In the genomic region with DNA sequence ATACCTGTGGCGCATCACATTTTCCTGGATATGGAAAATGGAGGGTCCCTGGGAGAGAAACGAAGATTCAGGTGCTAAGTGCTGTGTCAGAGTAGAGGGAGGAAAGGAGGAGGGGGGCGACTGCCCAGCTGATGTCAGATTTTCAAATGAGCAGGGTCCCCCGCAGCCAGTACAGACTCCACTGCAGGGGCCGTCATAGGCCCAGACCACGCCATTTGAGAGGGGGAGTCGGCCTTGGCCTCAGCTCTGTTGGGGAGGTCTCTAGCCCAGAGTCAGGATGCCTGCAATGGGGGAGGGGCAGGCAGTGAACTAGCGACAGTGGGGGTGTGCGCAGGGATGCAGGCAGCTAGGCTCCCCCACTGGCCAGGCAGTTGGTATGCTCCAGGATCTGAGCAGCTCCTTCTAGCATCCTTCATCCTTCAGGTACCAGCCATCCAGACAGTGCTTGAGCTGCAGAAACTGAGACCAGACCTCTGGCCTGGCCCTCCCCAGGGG, we compare ENCODE assay signal across 9 cellular contexts. TPM values are rescaled to one million over a fixed set of nuclear protein-coding genes. Genes with fewer than 3 reads are reported as not detected.
DNase-seq lines count a peak whose midpoint lies in the region; ATAC-seq, FAIRE-seq and TF ChIP-seq lines count a peak whose summit lies in the region.
"Had no signal": no experiment of that assay in that cellular context is flagged by ENCODE, and none has a peak within 500 bp of the region (broad histone marks: within the 10 kb centered on the region; RNA-seq: fewer than 3 reads in every experiment).

A gene (minus strand): TSS at position 148 of the 495 bp plus-strand sequence. CDS start 229 bp downstream, outside the sequence.
A gene (plus strand): TSS at position 400 of the 495 bp plus-strand sequence. CDS start 620 bp downstream, outside the sequence.

- H4K20me1 ChIP-seq in endothelial cell of umbilical vein (replicated peaks; ENCODE audit: control insufficient read depth, extremely low read depth, insufficient read depth, low read length), result no peaks in the 10 kb centered on the region

- no TSS peak for BruUV-seq in endothelial cell of umbilical vein (replicated peaks; lab: Mats Ljungman, UMichigan)

- H3K9me3 ChIP-seq in endothelial cell of umbilical vein (replicated peaks; ENCODE audit: control insufficient read depth, insufficient read depth, low read length), result no peaks in the 10 kb centered on the region

- dilution Hi-C loops in endothelial cell of umbilical vein (cut with MboI; ENCODE audit: extremely low pct_ligation_motif_present, low sequenced_read_pairs), result no loop called here

- H3K4me3 ChIP-seq in GM12875 (ENCODE audit: low read depth, low read length) (peak within 1 kb of the TSS; percentile 63), endothelial cell of umbilical vein (replicated peaks in 1 of 3; ENCODE audit: insufficient read depth in 1 of 3, low read depth in 1 of 3, low read length in 3 of 3) (peak within 1 kb of the TSS in 2 of 3 experiments; percentile 41 to 60)

- no peaks in the 10 kb centered on the region for H3K9me1 ChIP-seq in endothelial cell of umbilical vein (replicated peaks; ENCODE audit: control insufficient read depth, extremely low read depth, insufficient read depth, low read length)

- peak within 1 kb of the TSS; percentile 82 for H3K4me2 ChIP-seq in endothelial cell of umbilical vein (ENCODE audit: insufficient read depth, low read length)

- no peak for TF ChIP-seq POLR2A in endothelial cell of umbilical vein (IDR thresholded peaks at IDR 0.05; ENCODE audit: low read depth, low read length)

- H3K27ac ChIP-seq in RWPE1 (peak within 1 kb of the TSS; percentile 98), endothelial cell of umbilical vein (ENCODE audit: insufficient read depth, low read depth, low read length) (no peak within 1 kb of the TSS)

- H3K27ac Mint-ChIP-seq in nephron, result peak within 1 kb of the TSS; percentile 96 to 99 (median 97)

- ATAC-seq in GM19328 (IDR thresholded peaks at IDR 0.05; ENCODE audit: unreplicated experiment), result no peak
- ATAC-seq in HG03097 (IDR thresholded peaks at IDR 0.05; ENCODE audit: low FRiP score, unreplicated experiment), result no peak

- TF ChIP-seq CTCF in GM12875 (IDR thresholded peaks at IDR 0.05; ENCODE audit: borderline replicate concordance, insufficient read depth, low read depth, low read length), result no peak
- no peak for TF ChIP-seq CTCF in RWPE1 (conservative IDR thresholded peaks at IDR 0.05; ENCODE audit: low read depth)
- TF ChIP-seq CTCF in endothelial cell of umbilical vein (IDR thresholded peaks at IDR 0.05; ENCODE audit: extremely low read depth in 1 of 2, insufficient read depth in 1 of 2, low read depth in 1 of 2, low read length in 2 of 2), result no peak
- TF ChIP-seq CTCF in nephron (IDR thresholded peaks at IDR 0.05; ENCODE audit: unreplicated experiment in 3 of 3), result no peak

- H3K27me3 ChIP-seq in endothelial cell of umbilical vein (ENCODE audit: control insufficient read depth in 2 of 2, insufficient read depth in 2 of 2, low read length in 2 of 2), result no peaks in the 10 kb centered on the region

- peaks cover 2 to 10% of the 10 kb centered on the region in 2 experiments for H3K36me3 ChIP-seq in endothelial cell of umbilical vein (ENCODE audit: control insufficient read depth in 2 of 2, extremely low read depth in 1 of 2, insufficient read depth in 2 of 2, low read length in 2 of 2)

- no peaks in the 10 kb centered on the region for H3K79me2 ChIP-seq in endothelial cell of umbilical vein (ENCODE audit: control insufficient read depth, insufficient read depth, low read length)

- CTCF ChIA-PET in RWPE1 (lab: Yijun Ruan, JAX), result interaction anchor here (2.1 kb wide), 1 partner anchor 13 kb away, joined by 7 read pairs; no protein-coding TSS in a partner anchor
- CTCF ChIA-PET in endothelial cell of umbilical vein (lab: Charles Lee), result interaction anchor here (1.6 kb wide), 1 partner anchor 42 kb away, joined by 3 read pairs; a partner anchor contains a TSS

- peaks cover 39% of the 10 kb centered on the region for H3K4me1 Mint-ChIP-seq in nephron

- DNase-seq in RWPE1 (ENCODE audit: low spot score), result no peak
- DNase-seq in endothelial cell of umbilical vein (ENCODE audit: low read depth, low spot score), result no peak
- DNase-seq in NCI-H2107 treated with DMSO at 0.1 percent for 48 hours (lab: John Stamatoyannopoulos, UW; ENCODE audit: unreplicated experiment), result no peak
- DNase-seq in NOMO-1 treated with dmso at 0.1 percent for 144 hours (lab: John Stamatoyannopoulos, UW; ENCODE audit: unreplicated experiment), result no peak

- H3K9ac ChIP-seq in endothelial cell of umbilical vein (replicated peaks; ENCODE audit: extremely low read depth, insufficient read depth, low read length), result no peak within 1 kb of the TSS

- peak within 1 kb of the TSS; percentile 83 to 91 (median 90) for H3K4me3 Mint-ChIP-seq in nephron

- H3K9me3 Mint-ChIP-seq in nephron, result no peaks in the 10 kb centered on the region

- POLR2A ChIA-PET in RWPE1 (lab: Yijun Ruan, JAX; ENCODE audit: low non-redundant PET), result no interaction called here
- POLR2A ChIA-PET in endothelial cell of umbilical vein (lab: Charles Lee), result interaction anchor here (0.6 kb wide), 1 partner anchor 76 kb away, joined by 7 read pairs; no protein-coding TSS in a partner anchor

- no peaks in the 10 kb centered on the region for H3K27me3 Mint-ChIP-seq in nephron (ENCODE audit: low read depth)

- H3K36me3 Mint-ChIP-seq in nephron (ENCODE audit: low read depth), result peaks cover 24% of the 10 kb centered on the region

- H3K4me1 ChIP-seq in endothelial cell of umbilical vein (ENCODE audit: control insufficient read depth, extremely low read depth, insufficient read depth, low read length), result peaks cover 25% of the 10 kb centered on the region

- peak within 1 kb of the TSS; percentile 89 for H2AFZ ChIP-seq in endothelial cell of umbilical vein (ENCODE audit: low read depth, low read length)

- intact Hi-C loops in endothelial cell of umbilical vein (cut with micrococcal nuclease), result loop anchor here (2.0 to 5.0 kb wide), 3 partner anchors 40 to 107 kb away; a partner anchor contains a TSS

- no peak for FAIRE-seq in endothelial cell of umbilical vein (lab: Jason Lieb, UNC)
- FAIRE-seq: TTC549 had no signal

TF ChIP-seq in endothelial cell of umbilical vein, 7 proteins besides CTCF, POLR2A, EP300 and RAD21:
- no peak for TF ChIP-seq FOS (IDR thresholded peaks at IDR 0.05; ENCODE audit: borderline replicate concordance, insufficient read depth, low read length)
- TF ChIP-seq GATA2 (IDR thresholded peaks at IDR 0.05; ENCODE audit: insufficient read depth, insufficient read length, low read depth, low read length), result no peak
- TF ChIP-seq MYC (IDR thresholded peaks at IDR 0.05; ENCODE audit: low read depth, low read length), result no peak
- TF ChIP-seq POLR2AphosphoS5 (IDR thresholded peaks at IDR 0.05; ENCODE audit: insufficient read depth, low read depth, low read length), result no peak
- TF ChIP-seq EZH2 (IDR thresholded peaks at IDR 0.05; ENCODE audit: borderline replicate concordance, low read depth, low read length, severe bottlenecking), result no peak
- no peak for TF ChIP-seq JUN (IDR thresholded peaks at IDR 0.05; ENCODE audit: borderline replicate concordance, insufficient read depth, insufficient read length, low read depth)
- TF ChIP-seq, protein P1, sequence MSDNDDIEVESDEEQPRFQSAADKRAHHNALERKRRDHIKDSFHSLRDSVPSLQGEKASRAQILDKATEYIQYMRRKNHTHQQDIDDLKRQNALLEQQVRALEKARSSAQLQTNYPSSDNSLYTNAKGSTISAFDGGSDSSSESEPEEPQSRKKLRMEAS (IDR thresholded peaks at IDR 0.05; ENCODE audit: insufficient read depth, insufficient read length), result no peak

RNA-seq across cellular contexts. Expression of the first gene that starts in this region (rescaled TPM):
- 31.1 and 31.3 TPM in 2 replicates for total RNA-seq in endothelial cell of umbilical vein
- polyA plus RNA-seq in endothelial cell of umbilical vein, result 94.8 and 126 TPM in 2 replicates
- 54.8 and 58.8 TPM in 2 replicates for polyA plus RNA-seq in endothelial cell of umbilical vein (2011; cell fraction: cytosol; rRNA removed)
- 55.1 and 75.0 TPM in 2 replicates for polyA plus RNA-seq in endothelial cell of umbilical vein (2011; cell fraction: nucleus; rRNA removed)
- 30.9 and 39.8 TPM in 2 replicates for polyA plus RNA-seq in endothelial cell of umbilical vein (2012)
- polyA minus RNA-seq in endothelial cell of umbilical vein, result 67.7 and 79.6 TPM in 2 replicates
- polyA minus RNA-seq in endothelial cell of umbilical vein (2011; cell fraction: cytosol; rRNA and poly(A)+ RNA removed), result 29.3 TPM
- 24.9 and 26.5 TPM in 2 replicates for polyA minus RNA-seq in endothelial cell of umbilical vein (2011; cell fraction: nucleus; rRNA and poly(A)+ RNA removed)

RNA-seq across cellular contexts. Expression of the second gene that starts in this region (rescaled TPM):
- not detected in 2 replicates for total RNA-seq in endothelial cell of umbilical vein
- polyA plus RNA-seq in endothelial cell of umbilical vein, result not detected in 2 replicates
- polyA plus RNA-seq in endothelial cell of umbilical vein (2011; cell fraction: cytosol; rRNA removed), result not detected in 2 replicates
- polyA plus RNA-seq in endothelial cell of umbilical vein (2011; cell fraction: nucleus; rRNA removed), result not detected in 2 replicates
- polyA plus RNA-seq in endothelial cell of umbilical vein (2012), result 0.49 TPM in 1 of 2 replicates, not detected in the other
- polyA minus RNA-seq in endothelial cell of umbilical vein, result 0.46 TPM in 1 of 2 replicates, not detected in the other
- not detected for polyA minus RNA-seq in endothelial cell of umbilical vein (2011; cell fraction: cytosol; rRNA and poly(A)+ RNA removed)
- polyA minus RNA-seq in endothelial cell of umbilical vein (2011; cell fraction: nucleus; rRNA and poly(A)+ RNA removed), result not detected in 2 replicates
